Comparison of ENCODE assay signal across 8 cellular contexts in genomic region chr2:69933839-69934613, GRCh38. TPM values are rescaled to one million over a fixed set of nuclear protein-coding genes. Genes with fewer than 3 reads are reported as not detected.
DNase-seq lines count a peak whose midpoint lies in the region; ATAC-seq and TF ChIP-seq lines count a peak whose summit lies in the region.

No MANE protein-coding gene starts in this region.

- CTCF ChIA-PET in PC-9 (lab: Charles Lee), result interaction anchor here (1.5 kb wide), 1 partner anchor 96 kb away, joined by 3 read pairs; no protein-coding TSS in a partner anchor

- TSS peak; percentile 76 for BruUV-seq in PC-9 (replicated peaks; lab: Mats Ljungman, UMichigan)

- H3K27me3 ChIP-seq in PC-9 (ENCODE audit: insufficient read depth, low read depth) (no peaks in the 10 kb centered on the region), trophoblast cell (ENCODE audit: insufficient read depth, low read length) (no peaks in the 10 kb centered on the region)

- POLR2A ChIA-PET in PC-9 (lab: Charles Lee; ENCODE audit: unreplicated experiment), result interaction anchor here (0.8 kb wide), 1 partner anchor 91 kb away, joined by 3 read pairs; no protein-coding TSS in a partner anchor

- TF ChIP-seq CTCF in PC-9 (conservative IDR thresholded peaks at IDR 0.05), result no peak

- H3K4ac ChIP-seq in trophoblast cell (ENCODE audit: low read depth, low read length), result no peak overlapping the region

- no peak overlapping the region for H2BK5ac ChIP-seq in trophoblast cell (ENCODE audit: low read depth, low read length, poor library complexity)

- no peak for ATAC-seq in HG02973 (IDR thresholded peaks at IDR 0.05; ENCODE audit: unreplicated experiment)

- H2AFZ ChIP-seq in PC-9 (0 out of 2 replicates have a peak overlapping the region, but pooled peaks have one; percentile 7), trophoblast cell (ENCODE audit: insufficient read depth, low read length, poor library complexity) (no peak overlapping the region)

- no peak overlapping the region for H3K14ac ChIP-seq in trophoblast cell (ENCODE audit: low read length)

- H2AK5ac ChIP-seq in trophoblast cell (ENCODE audit: low read length), result no peak overlapping the region

- H3K9me2 ChIP-seq in PC-9 (ENCODE audit: insufficient read depth), result no peaks in the 10 kb centered on the region

- no peak overlapping the region for H3K9ac ChIP-seq in trophoblast cell (ENCODE audit: low read length)

- peak overlapping the region; percentile 93 for H3K27ac ChIP-seq in PC-9
- H3K27ac ChIP-seq in epithelial cell of prostate, result peak overlapping the region; percentile 98
- no peak overlapping the region for H3K27ac ChIP-seq in trophoblast cell (ENCODE audit: low read depth, low read length)

- no CpG with 5 or more reads among the region's 4 CpGs for WGBS in trophoblast cell (ENCODE audit: extremely low coverage, insufficient coverage, insufficient read length)

- H4K20me1 ChIP-seq in PC-9 (ENCODE audit: insufficient read depth), result no peaks in the 10 kb centered on the region

- no peak overlapping the region for H4K8ac ChIP-seq in trophoblast cell (ENCODE audit: low read depth, low read length)

- peaks cover 30% of the 10 kb centered on the region for H3F3A ChIP-seq in PC-9 (ENCODE audit: insufficient read depth, low read depth)

- no peaks in the 10 kb centered on the region for H3K79me1 ChIP-seq in trophoblast cell (ENCODE audit: low read length)

- peak overlapping the region; percentile 61 for H3K4me2 ChIP-seq in PC-9
- no peak overlapping the region for H3K4me2 ChIP-seq in trophoblast cell (ENCODE audit: low read length)

- H3K36me3 ChIP-seq in PC-9 (ENCODE audit: low read depth), result peaks cover 42% of the 10 kb centered on the region
- peaks cover 14 to 20% of the 10 kb centered on the region in 2 experiments for H3K36me3 ChIP-seq in trophoblast cell (ENCODE audit: control insufficient read depth in 1 of 2, insufficient read depth in 2 of 2, low read length in 2 of 2)

- no peak overlapping the region for H4K12ac ChIP-seq in trophoblast cell (ENCODE audit: low read depth, low read length)

- peaks cover 15% of the 10 kb centered on the region; the same call in 1 of the 2 replicates for H3K79me2 ChIP-seq in PC-9 (ENCODE audit: low read depth)
- H3K79me2 ChIP-seq in trophoblast cell (ENCODE audit: control insufficient read depth, insufficient read depth, low read length, poor library complexity), result no peaks in the 10 kb centered on the region

- no peak overlapping the region for H3K23ac ChIP-seq in trophoblast cell (ENCODE audit: low read length)

- H3K4me1 ChIP-seq in PC-9 (replicated peaks; ENCODE audit: insufficient read depth), result peaks cover 35% of the 10 kb centered on the region
- H3K4me1 ChIP-seq in trophoblast cell (ENCODE audit: control insufficient read depth in 1 of 2, insufficient read depth in 2 of 2, low read length in 2 of 2), result peaks cover 0 to 3% of the 10 kb centered on the region in 2 experiments

- no peak overlapping the region for H2BK120ac ChIP-seq in trophoblast cell (ENCODE audit: insufficient read depth, low read length, poor library complexity)

- H3K9me3 ChIP-seq in PC-9 (ENCODE audit: insufficient read depth, low read depth), result no peaks in the 10 kb centered on the region
- no peaks in the 10 kb centered on the region for H3K9me3 ChIP-seq in trophoblast cell (ENCODE audit: insufficient read depth, low read depth, low read length)

- H3K18ac ChIP-seq in trophoblast cell (ENCODE audit: low read length), result no peak overlapping the region

- H3K4me3 ChIP-seq in PC-9 (no peak overlapping the region; the same call in 1 of the 2 replicates), trophoblast cell (ENCODE audit: low read depth, low read length) (no peak overlapping the region)

- peak; percentile 83 for DNase-seq in EL
- peak; percentile 30 to 79 for DNase-seq in PC-9
- peak; percentile 84 for DNase-seq in epithelial cell of prostate (ENCODE audit: low read depth, low spot score)
- peak; percentile 74 to 92 for DNase-seq in trophoblast cell
- DNase-seq in NCI-H526 treated with DMSO at 0.1 percent for 48 hours (lab: John Stamatoyannopoulos, UW), result no peak
- DNase-seq in NCI-H345 treated with DMSO at 0.1 percent for 48 hours (lab: John Stamatoyannopoulos, UW; ENCODE audit: unreplicated experiment), result no peak
- DNase-seq in SHP77 (lab: John Stamatoyannopoulos, UW), result no peak

- H4K91ac ChIP-seq in trophoblast cell (ENCODE audit: low read depth, low read length), result no peak overlapping the region

- no peak overlapping the region for H2BK12ac ChIP-seq in trophoblast cell (ENCODE audit: low read length)

- intact Hi-C loops in PC-9 (cut with micrococcal nuclease; ENCODE audit: unreplicated experiment), result loop anchor here (5.0 kb wide), 1 partner anchor 63 kb away; no protein-coding TSS in a partner anchor

RNA-seq across cellular contexts. Expression of gene MXD1, which starts 19.1 kb away (rescaled TPM):
- total RNA-seq in PC-9 (2021), result 8.5 and 8.8 TPM in 2 replicates
- 26.3 and 29.3 TPM in 2 replicates for polyA plus RNA-seq in trophoblast cell (2013)

RNA-seq across cellular contexts. Expression of gene ASPRV1, which starts 27.4 kb away (rescaled TPM):
- total RNA-seq in PC-9 (2021), result 0.30 and 0.48 TPM in 2 replicates
- polyA plus RNA-seq in trophoblast cell (2013), result 0.16 and 0.22 TPM in 2 replicates

RNA-seq across cellular contexts. Expression of gene SNRNP27, which starts 40.3 kb away (rescaled TPM):
- 29.9 and 38.1 TPM in 2 replicates for total RNA-seq in PC-9 (2021)
- polyA plus RNA-seq in trophoblast cell (2013), result 74.1 and 74.2 TPM in 2 replicates

Comparison
In these comparisons a context has a peak if more than half of its experiments do, and no peak if none do; other contexts are left out.
1. DNase-seq: peak in EL (single experiment), PC-9 (2 of 2), epithelial cell of prostate (single experiment) and trophoblast cell (2 of 2); none in NCI-H526 treated with DMSO at 0.1 percent for 48 hours (single experiment), NCI-H345 treated with DMSO at 0.1 percent for 48 hours (single experiment) and SHP77 (0 of 2).